1 cellular context compared by ENCODE assay signal in genomic region chr6:34837500-34837899, GRCh38.
TF ChIP-seq lines count a peak whose summit lies in the region.

No MANE protein-coding gene starts in this region.

TF ChIP-seq in K562, 482 proteins besides CTCF, POLR2A, EP300 and RAD21:
- no peak for TF ChIP-seq PCBP2 (IDR thresholded peaks at IDR 0.05; ENCODE audit: low read depth, low read length, poor library complexity, severe bottlenecking)
- TF ChIP-seq TARDBP (IDR thresholded peaks at IDR 0.05) = no peak
- TF ChIP-seq ZNF316 (IDR thresholded peaks at IDR 0.05) = 0 out of 2 replicates have a peak, but pooled peaks have one; percentile 9
- TF ChIP-seq RBBP5 (IDR thresholded peaks at IDR 0.05; ENCODE audit: borderline replicate concordance, insufficient read depth, low read length, poor library complexity, severe bottlenecking) = no peak
- no peak for TF ChIP-seq RCOR1 (IDR thresholded peaks at IDR 0.05; ENCODE audit: borderline replicate concordance in 1 of 2, low read depth in 2 of 2, low read length in 2 of 2)
